In genomic region chr4:110184124-110184790, GRCh38 we compare ENCODE assay signal across 10 cellular contexts. TPM values are rescaled to one million over a fixed set of nuclear protein-coding genes. Genes with fewer than 3 reads are reported as not detected.
DNase-seq lines count a peak whose midpoint lies in the region; ATAC-seq and TF ChIP-seq lines count a peak whose summit lies in the region.
"Had no signal": no experiment of that assay in that cellular context is flagged by ENCODE, and none has a peak within 500 bp of the region (broad histone marks: within the 10 kb centered on the region; RNA-seq: fewer than 3 reads in every experiment).

No MANE protein-coding gene starts in this region.

- H3K4me3 Mint-ChIP-seq in HFFc6: peak overlapping the region; percentile 18; the same call in 1 of the 2 replicates
- H3K4me3 Mint-ChIP-seq: immature natural killer cell had no signal

- peak overlapping the region; percentile 58 for H3K27ac Mint-ChIP-seq in HFFc6

- ATAC-seq in GM19324 (IDR thresholded peaks at IDR 0.05; ENCODE audit: low FRiP score, unreplicated experiment): no peak
- no peak for ATAC-seq in HG03280 (IDR thresholded peaks at IDR 0.05; ENCODE audit: unreplicated experiment)

- H3K4me1 Mint-ChIP-seq in HFFc6 (ENCODE audit: low read depth): peaks cover 25% of the 10 kb centered on the region

- TF ChIP-seq CTCF in HFFc6 (IDR thresholded peaks at IDR 0.05): no peak

- no peaks in the 10 kb centered on the region for H3K9me3 Mint-ChIP-seq in HFFc6
- H3K9me3 Mint-ChIP-seq: immature natural killer cell had no signal

- no peaks in the 10 kb centered on the region; the same call in 1 of the 2 replicates for H3K36me3 Mint-ChIP-seq in HFFc6 (ENCODE audit: low read depth)

- DNase-seq in EH (ENCODE audit: low read depth) (peak; percentile 41), HFFc6 (peak; percentile 11), SKM-1 treated with dmso at 0.1 percent for 144 hours (lab: John Stamatoyannopoulos, UW; ENCODE audit: unreplicated experiment) (peak; percentile 38), iPS-NIHi11 (ENCODE audit: low spot score) (peak; percentile 32), NCI-H2171 treated with DMSO at 0.1 percent for 48 hours (lab: John Stamatoyannopoulos, UW) (no peak)
- DNase-seq in central memory CD4-positive, alpha-beta T cell: no peak
- DNase-seq: DMS79, immature natural killer cell had no signal

- no peaks in the 10 kb centered on the region; the same call in 1 of the 2 replicates for H3K27me3 Mint-ChIP-seq in HFFc6 (ENCODE audit: insufficient read depth)

RNA-seq across cellular contexts. Expression of gene ELOVL6, which starts 14.2 kb away (rescaled TPM):
- 10 to 100 TPM; 21.0 to 26.2 (median 22.5) TPM for total RNA-seq in HFFc6 (2021; fragmentation: NEBNext Ultra II Directional; extraction: Animal tissue kit (Norgen Biotek cat#: 25700))

Comparison
In these comparisons a context has a peak if more than half of its experiments do, and no peak if none do; other contexts are left out.
1. DNase-seq: peak in EH (single experiment), HFFc6 (single experiment), SKM-1 treated with dmso at 0.1 percent for 144 hours (single experiment) and iPS-NIHi11 (single experiment); none in NCI-H2171 treated with DMSO at 0.1 percent for 48 hours (single experiment) and central memory CD4-positive, alpha-beta T cell (single experiment).